Comparison of ENCODE assay signal across 1 cellular context in genomic region chr5:10455273-10455670, GRCh38.
TF ChIP-seq lines count a peak whose summit lies in the region.

No MANE protein-coding gene starts in this region.

TF ChIP-seq in IMR-90, 13 proteins besides CTCF, POLR2A, EP300 and RAD21:
- TF ChIP-seq MXI1 (IDR thresholded peaks at IDR 0.05; ENCODE audit: borderline replicate concordance, low read depth, low read length) (no peak), NFE2L2 (IDR thresholded peaks at IDR 0.05; ENCODE audit: low read depth, low read length) (no peak), SMC3 (IDR thresholded peaks at IDR 0.05; ENCODE audit: low read depth, low read length) (no peak), RFX5 (IDR thresholded peaks at IDR 0.05; ENCODE audit: low read depth, low read length) (no peak), MAZ (IDR thresholded peaks at IDR 0.05; ENCODE audit: borderline replicate concordance, low read depth, low read length) (no peak), CHD1 (IDR thresholded peaks at IDR 0.05; ENCODE audit: low read depth, low read length) (no peak), USF2 (IDR thresholded peaks at IDR 0.05; ENCODE audit: low read depth, low read length) (no peak), CEBPB (IDR thresholded peaks at IDR 0.05; ENCODE audit: low read depth, low read length) (no peak), FOS (IDR thresholded peaks at IDR 0.05; ENCODE audit: low read depth, low read length) (no peak), RCOR1 (IDR thresholded peaks at IDR 0.05; ENCODE audit: insufficient replicate concordance, low read length) (no peak), BHLHE40 (IDR thresholded peaks at IDR 0.05; ENCODE audit: low read depth, low read length) (no peak), MAFK (IDR thresholded peaks at IDR 0.05; ENCODE audit: low read depth, low read length) (no peak), ELK1 (IDR thresholded peaks at IDR 0.05; ENCODE audit: borderline replicate concordance, low read depth, low read length) (no peak)
TF ChIP-seq in IMR-90: peak in this region for 0.
